In the genomic region with DNA sequence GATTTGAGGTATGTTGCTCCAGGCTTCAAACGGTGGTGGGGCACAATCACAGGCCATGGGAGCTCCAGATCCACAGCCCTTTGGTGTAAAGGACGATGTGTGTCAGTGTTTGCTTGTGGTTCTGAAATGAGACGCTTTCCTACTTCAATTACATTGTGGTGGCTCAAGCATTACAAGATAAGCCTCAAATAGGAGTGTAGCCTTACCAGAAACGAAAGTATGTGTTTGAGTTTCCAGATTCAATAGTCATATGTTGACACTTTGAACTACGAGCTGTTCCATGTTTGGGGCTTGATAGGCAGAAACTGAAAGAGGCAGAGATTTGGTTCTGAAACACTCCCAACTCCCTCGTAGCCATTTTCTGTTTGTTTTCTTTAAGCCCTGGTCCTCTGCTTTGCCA, we compare ENCODE assay signal across 9 cellular contexts.
A peak's percentile ranks its signal among the peaks of the same experiment; 100 is the strongest.
DNase-seq lines count a peak whose midpoint lies in the region; ATAC-seq, FAIRE-seq and TF ChIP-seq lines count a peak whose summit lies in the region.
"Had no signal": no experiment of that assay in that cellular context is flagged by ENCODE, and none has a peak within 500 bp of the region (broad histone marks: within the 10 kb centered on the region; RNA-seq: fewer than 3 reads in every experiment).

No MANE protein-coding gene starts in this region.

- ATAC-seq in GM19023 (IDR thresholded peaks at IDR 0.05; ENCODE audit: unreplicated experiment) (peak; percentile 87), HG03097 (IDR thresholded peaks at IDR 0.05; ENCODE audit: low FRiP score, unreplicated experiment) (peak; percentile 68)
- ATAC-seq in activated T-helper 17 cell treated with anti-CD3 and anti-CD28 coated beads, Interleukin-2, amount 50 U/mL, for 72 hours (replicated peaks) = peak; percentile 97

- no peak for FAIRE-seq in D721Med (lab: Jason Lieb, UNC)

- DNase-seq in DMS79 treated with DMSO at 0.1 percent for 48 hours (lab: John Stamatoyannopoulos, UW) = peak; percentile 20
- no peak for DNase-seq in NCI-H2227 (lab: John Stamatoyannopoulos, UW; ENCODE audit: unreplicated experiment)
- DNase-seq in D721Med (ENCODE audit: insufficient read length, low spot score) = no peak
- no peak for DNase-seq in islet precursor cell
- no peak for DNase-seq in T-helper 9 cell
- DNase-seq: DMS153 had no signal

- peaks cover 5% of the 10 kb centered on the region for H3K4me1 Mint-ChIP-seq in activated T-helper 17 cell treated with anti-CD3 and anti-CD28 coated beads, Interleukin-2, amount 50 U/mL, for 72 hours

- peaks cover 42% of the 10 kb centered on the region for H3K27me3 Mint-ChIP-seq in activated T-helper 17 cell treated with anti-CD3 and anti-CD28 coated beads, Interleukin-2, amount 50 U/mL, for 72 hours

- H3K4me3 Mint-ChIP-seq in activated T-helper 17 cell treated with anti-CD3 and anti-CD28 coated beads, Interleukin-2, amount 50 U/mL, for 72 hours = no peak overlapping the region

- no peak for TF ChIP-seq CTCF in D721Med (IDR thresholded peaks at IDR 0.05; ENCODE audit: insufficient read depth, missing control alignments)

- peak overlapping the region; percentile 12 for H3K27ac Mint-ChIP-seq in activated T-helper 17 cell treated with anti-CD3 and anti-CD28 coated beads, Interleukin-2, amount 50 U/mL, for 72 hours

- H3K36me3 Mint-ChIP-seq in activated T-helper 17 cell treated with anti-CD3 and anti-CD28 coated beads, Interleukin-2, amount 50 U/mL, for 72 hours (ENCODE audit: low read depth) = no peaks in the 10 kb centered on the region

- H3K9me3 Mint-ChIP-seq in activated T-helper 17 cell treated with anti-CD3 and anti-CD28 coated beads, Interleukin-2, amount 50 U/mL, for 72 hours = no peaks in the 10 kb centered on the region
